In genomic region chr5:109916481-109917153, GRCh38 we compare ENCODE assay signal across 16 cellular contexts.
A peak's percentile ranks its signal among the peaks of the same experiment; 100 is the strongest.
DNase-seq lines count a peak whose midpoint lies in the region; ATAC-seq, FAIRE-seq and TF ChIP-seq lines count a peak whose summit lies in the region.
"Had no signal": no experiment of that assay in that cellular context is flagged by ENCODE, and none has a peak within 500 bp of the region (broad histone marks: within the 10 kb centered on the region; RNA-seq: fewer than 3 reads in every experiment).

No MANE protein-coding gene starts in this region.

- H3K27me3 ChIP-seq in OCI-LY3 (ENCODE audit: low read depth, low read length) = no peaks in the 10 kb centered on the region
- H3K27me3 ChIP-seq in mesendoderm (ENCODE audit: insufficient read depth, low read length, poor library complexity) = peaks cover 2% of the 10 kb centered on the region

- H3K4me2 ChIP-seq in OCI-LY3 (ENCODE audit: low read length) (peak overlapping the region; percentile 29; the same call in 1 of the 2 replicates), mesendoderm (ENCODE audit: low read length) (no peak overlapping the region)

- peak; percentile 81 for FAIRE-seq in D721Med (lab: Jason Lieb, UNC)
- FAIRE-seq: H54 had no signal

- H3K79me2 ChIP-seq in OCI-LY3 (ENCODE audit: low read length) (no peaks in the 10 kb centered on the region), mesendoderm (ENCODE audit: control insufficient read depth, insufficient read depth, low read length) (no peaks in the 10 kb centered on the region)

- no peak overlapping the region for H3K56ac ChIP-seq in mesendoderm (ENCODE audit: low read length)

- no CpG with 5 or more reads among the region's 4 CpGs for WGBS in mesendoderm (ENCODE audit: extremely low coverage, insufficient coverage, low lambda C conversion rate)

- no peak overlapping the region for H2BK120ac ChIP-seq in mesendoderm (ENCODE audit: low read depth, low read length)

- no peaks in the 10 kb centered on the region for H4K20me1 ChIP-seq in OCI-LY3 (ENCODE audit: insufficient read depth, low read length)

- H3K27ac ChIP-seq in OCI-LY3 (ENCODE audit: low read length) (no peak overlapping the region), mesendoderm (ENCODE audit: low read depth, low read length) (no peak overlapping the region)
- H3K27ac ChIP-seq: C4-2B had no signal

- no peak for ATAC-seq in GM19328 (IDR thresholded peaks at IDR 0.05; ENCODE audit: unreplicated experiment)

- no peak overlapping the region for H3K23ac ChIP-seq in mesendoderm (ENCODE audit: low read length)

- no peak for TF ChIP-seq CTCF in D721Med (IDR thresholded peaks at IDR 0.05; ENCODE audit: insufficient read depth, missing control alignments)
- TF ChIP-seq CTCF in OCI-LY3 (IDR thresholded peaks at IDR 0.05; ENCODE audit: low read depth, low read length) = no peak

- H3K36me3 ChIP-seq in OCI-LY3 (replicated peaks; ENCODE audit: low read depth, low read length) = no peaks in the 10 kb centered on the region
- H3K36me3 ChIP-seq in mesendoderm (ENCODE audit: control insufficient read depth, insufficient read depth, low read length) = no peaks in the 10 kb centered on the region

- no peak overlapping the region for H2BK5ac ChIP-seq in mesendoderm (ENCODE audit: low read length)

- H4K5ac ChIP-seq in mesendoderm (ENCODE audit: low read length) = no peak overlapping the region

- H3K4me3 ChIP-seq in OCI-LY3 (ENCODE audit: low read length) = no peak overlapping the region
- no peak overlapping the region for H3K4me3 ChIP-seq in mesendoderm (ENCODE audit: low read length)

- no peak overlapping the region for H3K4ac ChIP-seq in mesendoderm (ENCODE audit: low read depth, low read length)

- no peak for DNase-seq in D721Med (ENCODE audit: insufficient read length, low spot score)
- DNase-seq in NCI-H2227 (lab: John Stamatoyannopoulos, UW; ENCODE audit: unreplicated experiment) = peak; percentile 46
- DNase-seq in mesendoderm = peak; percentile 61
- DNase-seq in activated CD4-positive, alpha-beta T cell treated with anti-CD3 and anti-CD28 coated beads for 1 hour = no peak
- no peak for DNase-seq in SIG-M5 treated with dmso at 0.1 percent for 504 hours (lab: John Stamatoyannopoulos, UW; ENCODE audit: unreplicated experiment)
- DNase-seq: HFFc6, KBM-7, NCI-H1436, NCI-H2029, NCI-H2171 treated with DMSO at 0.1 percent for 48 hours, NCI-H510A, SHP77 had no signal

- H3K9ac ChIP-seq in OCI-LY3 (ENCODE audit: low read length) (no peak overlapping the region), mesendoderm (ENCODE audit: low read length) (no peak overlapping the region)

- H3K9me3 ChIP-seq in OCI-LY3 (ENCODE audit: insufficient read depth, low read length) = no peaks in the 10 kb centered on the region

- no peaks in the 10 kb centered on the region for H3K79me1 ChIP-seq in mesendoderm (ENCODE audit: low read length)

- H2AFZ ChIP-seq in OCI-LY3 (ENCODE audit: low read depth, low read length) = 0 out of 2 replicates have a peak overlapping the region, but pooled peaks have one; percentile 33

- no peak overlapping the region for H2BK15ac ChIP-seq in mesendoderm (replicated peaks; ENCODE audit: low read depth)

- H3K4me1 ChIP-seq in OCI-LY3 (ENCODE audit: low read length) (peaks cover 30% of the 10 kb centered on the region), mesendoderm (ENCODE audit: control insufficient read depth, low read depth, low read length) (no peaks in the 10 kb centered on the region)

- H3K18ac ChIP-seq in mesendoderm (ENCODE audit: low read length) = no peak overlapping the region

- H4K8ac ChIP-seq in mesendoderm (ENCODE audit: low read depth, low read length) = no peak overlapping the region

- H2AK5ac ChIP-seq in mesendoderm (ENCODE audit: low read length) = no peak overlapping the region

Comparison
In these comparisons a context has a peak if more than half of its experiments do, and no peak if none do; other contexts are left out.
1. DNase-seq: peak in NCI-H2227 (single experiment) and mesendoderm (single experiment); none in D721Med (single experiment), activated CD4-positive, alpha-beta T cell treated with anti-CD3 and anti-CD28 coated beads for 1 hour (single experiment) and SIG-M5 treated with dmso at 0.1 percent for 504 hours (single experiment).